In genomic region chr10:112949128-112949823, GRCh38 we compare ENCODE assay signal across 8 cellular contexts. TPM values are rescaled to one million over a fixed set of nuclear protein-coding genes. Genes with fewer than 3 reads are reported as not detected.
DNase-seq lines count a peak whose midpoint lies in the region; ATAC-seq and TF ChIP-seq lines count a peak whose summit lies in the region.

No MANE protein-coding gene starts in this region.

- peak overlapping the region; percentile 11 for H3K27ac ChIP-seq in AG04450 (ENCODE audit: low read depth, low read length)

- POLR2A ChIA-PET in AG04450 (lab: Yijun Ruan, JAX), result interaction anchor here (0.6 to 2.0 kb wide), 3 partner anchors 10 to 198 kb away, joined by 4 to 9 read pairs (median 8); no protein-coding TSS in a partner anchor

- H3K36me3 ChIP-seq in mucosa of stomach (ENCODE audit: control insufficient read depth, insufficient read depth, low read length), result no peaks in the 10 kb centered on the region

- peaks cover 31% of the 10 kb centered on the region for H3K4me1 ChIP-seq in mucosa of stomach (ENCODE audit: control insufficient read depth, insufficient read depth, low read length)

- no peak for ATAC-seq in GM19351 (IDR thresholded peaks at IDR 0.05; ENCODE audit: unreplicated experiment)

- CTCF ChIA-PET in AG04450 (lab: Charles Lee), result interaction anchor here (0.6 kb wide), 2 partner anchors 24 to 383 kb away, joined by 3 to 6 read pairs; no protein-coding TSS in a partner anchor

- peaks cover 4% of the 10 kb centered on the region; the same call in 1 of the 2 replicates for H3K9me3 ChIP-seq in AG04450 (ENCODE audit: control insufficient read depth, insufficient read depth, low read length)
- no peaks in the 10 kb centered on the region for H3K9me3 ChIP-seq in mucosa of stomach (ENCODE audit: control insufficient read depth, low read length)

- peak overlapping the region; percentile 91 for H3K9ac ChIP-seq in mucosa of stomach (ENCODE audit: low read length)

- TF ChIP-seq CTCF in AG04450 (IDR thresholded peaks at IDR 0.05; ENCODE audit: low read depth, low read length) (no peak), choroid plexus epithelial cell (conservative IDR thresholded peaks at IDR 0.05; ENCODE audit: low read depth, low read length) (no peak)

- DNase-seq in AG04450 (ENCODE audit: low read depth, low spot score) (no peak), choroid plexus epithelial cell (ENCODE audit: low read depth) (peak; percentile 45), AG08395 (ENCODE audit: low spot score) (no peak), NCI-H2227 (lab: John Stamatoyannopoulos, UW; ENCODE audit: unreplicated experiment) (no peak), NCI-H748 (lab: John Stamatoyannopoulos, UW; ENCODE audit: unreplicated experiment) (no peak)
- no peak for DNase-seq in Jurkat, Clone E6-1 (ENCODE audit: low read depth, low spot score)

- H3K27me3 ChIP-seq in AG04450 (ENCODE audit: control insufficient read depth, insufficient read depth, low read length), result no peaks in the 10 kb centered on the region
- no peaks in the 10 kb centered on the region for H3K27me3 ChIP-seq in mucosa of stomach (ENCODE audit: control insufficient read depth, insufficient read depth, low read length)

- peak overlapping the region; percentile 48 for H3K4me3 ChIP-seq in AG04450 (ENCODE audit: low read depth, low read length)
- H3K4me3 ChIP-seq in Jurkat, Clone E6-1 (ENCODE audit: low read length), result peak overlapping the region; percentile 66
- H3K4me3 ChIP-seq in choroid plexus epithelial cell (ENCODE audit: low read depth, low read length), result peak overlapping the region; percentile 60
- H3K4me3 ChIP-seq in mucosa of stomach (ENCODE audit: low read length), result peak overlapping the region; percentile 45

RNA-seq across cellular contexts. Expression of gene TCF7L2, which starts 0.8 kb away (rescaled TPM):
- polyA plus RNA-seq in AG04450 (2011; rRNA removed), result 6.3 and 7.7 TPM in 2 replicates
- 16.8 and 17.0 TPM in 2 replicates for polyA minus RNA-seq in AG04450 (2011; rRNA and poly(A)+ RNA removed)
- polyA plus RNA-seq in Jurkat, Clone E6-1 (2012; ENCODE audit: insufficient read depth, insufficient read length), result 10.9 TPM
